18 cellular contexts compared by ENCODE assay signal in the genomic region with DNA sequence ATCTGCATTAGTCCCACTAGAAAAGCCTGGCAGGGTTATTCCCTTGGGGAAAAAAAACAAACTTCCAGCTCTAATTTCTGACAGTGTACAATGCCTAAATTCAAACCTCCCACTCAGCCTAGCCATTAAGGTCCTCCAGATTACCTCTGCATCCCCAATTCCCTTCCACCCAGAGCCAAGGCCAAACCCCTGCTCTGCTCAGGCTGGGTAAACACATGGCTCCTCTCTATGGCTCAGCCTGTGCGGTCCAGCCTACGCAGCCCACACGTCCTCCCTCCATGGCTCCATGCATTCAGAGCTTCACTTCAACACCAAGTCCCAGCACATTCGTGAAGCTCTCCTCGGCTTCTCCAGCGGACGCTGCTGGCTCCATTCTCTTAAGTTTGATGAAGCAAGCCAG.
"Had no signal": no experiment of that assay in that cellular context is flagged by ENCODE, and none has a peak within 500 bp of the region (broad histone marks: within the 10 kb centered on the region; RNA-seq: fewer than 3 reads in every experiment).

No MANE protein-coding gene starts in this region.

- H3K9me3 Mint-ChIP-seq: activated B cell treated with CpG ODN at 0.5 μM for 24 hours; activated naive CD8-positive, alpha-beta T cell treated with anti-CD3 and anti-CD28 coated beads, Interleukin-2, amount 10 ng/mL, durations not matched to agents 7 days and 5 days; effector memory CD8-positive, alpha-beta T cell; naive B cell; stimulated activated naive B cell treated with anti-CD40 and anti-IgM and Interleukin-4, amounts not matched to agents 10 μg/mL and 1 μg/mL and 100 μg/mL, for 72 hours had no signal

- H3K36me3 ChIP-seq: heart left ventricle, lower lobe of right lung, thyroid gland, uterus had no signal

- H3K4me3 ChIP-seq: heart left ventricle, lower lobe of right lung, thyroid gland, uterus had no signal

- DNase-seq: activated B cell treated with CpG ODN at 0.5 μM for 24 hours; activated CD4-positive, alpha-beta T cell treated with anti-CD3 and anti-CD28 coated beads for 48 hours; activated CD8-positive, alpha-beta memory T cell treated with anti-CD3 and anti-CD28 coated beads, Interleukin-2, amount 50 U/mL, for 48 hours; activated CD8-positive, alpha-beta T cell treated with anti-CD3 and anti-CD28 coated beads, Interleukin-2, amount 10 ng/mL, durations not matched to agents 7 days and 5 days; activated naive CD8-positive, alpha-beta T cell treated with anti-CD3 and anti-CD28 coated beads, Interleukin-2, amount 10 ng/mL, durations not matched to agents 7 days and 5 days; anterior cingulate cortex; dermis blood vessel endothelial cell; effector memory CD8-positive, alpha-beta T cell; foreskin melanocyte; heart left ventricle; left colon; lower lobe of right lung; naive B cell; nucleus accumbens; stimulated activated naive B cell treated with anti-CD40 and anti-IgM and Interleukin-4, amounts not matched to agents 10 μg/mL and 1 μg/mL and 100 μg/mL, for 72 hours; T-helper 2 cell; thyroid gland; uterus had no signal

- H3K27ac ChIP-seq: heart left ventricle, lower lobe of right lung, thyroid gland, uterus had no signal

- H3K9me3 ChIP-seq: heart left ventricle, lower lobe of right lung, thyroid gland, uterus had no signal

- H3K36me3 Mint-ChIP-seq: activated naive CD8-positive, alpha-beta T cell treated with anti-CD3 and anti-CD28 coated beads, Interleukin-2, amount 10 ng/mL, durations not matched to agents 7 days and 5 days; naive B cell; stimulated activated naive B cell treated with anti-CD40 and anti-IgM and Interleukin-4, amounts not matched to agents 10 μg/mL and 1 μg/mL and 100 μg/mL, for 72 hours had no signal

- H3K27me3 ChIP-seq: thyroid gland, uterus had no signal

- H3K4me3 Mint-ChIP-seq: activated B cell treated with CpG ODN at 0.5 μM for 24 hours; activated CD8-positive, alpha-beta T cell treated with anti-CD3 and anti-CD28 coated beads, Interleukin-2, amount 10 ng/mL, durations not matched to agents 7 days and 5 days; activated naive CD8-positive, alpha-beta T cell treated with anti-CD3 and anti-CD28 coated beads, Interleukin-2, amount 10 ng/mL, durations not matched to agents 7 days and 5 days; effector memory CD8-positive, alpha-beta T cell; naive B cell; stimulated activated naive B cell treated with anti-CD40 and anti-IgM and Interleukin-4, amounts not matched to agents 10 μg/mL and 1 μg/mL and 100 μg/mL, for 72 hours had no signal

- H3K27ac Mint-ChIP-seq: activated B cell treated with CpG ODN at 0.5 μM for 24 hours; activated CD8-positive, alpha-beta T cell treated with anti-CD3 and anti-CD28 coated beads, Interleukin-2, amount 10 ng/mL, durations not matched to agents 7 days and 5 days; activated naive CD8-positive, alpha-beta T cell treated with anti-CD3 and anti-CD28 coated beads, Interleukin-2, amount 10 ng/mL, durations not matched to agents 7 days and 5 days; stimulated activated naive B cell treated with anti-CD40 and anti-IgM and Interleukin-4, amounts not matched to agents 10 μg/mL and 1 μg/mL and 100 μg/mL, for 72 hours had no signal
